In the genomic region with DNA sequence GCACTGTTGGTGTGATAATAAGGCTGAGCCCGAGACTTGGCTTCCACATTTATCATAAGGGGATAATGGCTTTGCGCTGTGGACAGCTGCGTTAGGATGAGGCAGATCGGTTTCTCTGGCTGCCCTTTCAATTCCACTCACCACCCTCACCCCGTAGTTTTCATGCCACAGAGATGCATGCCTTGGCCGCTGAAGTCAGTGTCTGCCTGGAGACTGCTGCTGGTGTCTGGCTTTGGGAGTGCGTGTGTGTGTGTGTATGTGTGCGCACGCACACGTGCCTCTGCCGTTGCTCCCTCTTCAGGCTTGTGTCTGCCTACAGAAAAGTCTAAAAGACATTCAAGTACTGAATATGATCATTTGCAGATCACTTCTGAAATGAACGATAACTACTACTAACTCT, we compare ENCODE assay signal across 21 cellular contexts.
A peak's percentile ranks its signal among the peaks of the same experiment; 100 is the strongest.
DNase-seq lines count a peak whose midpoint lies in the region; ATAC-seq lines count a peak whose summit lies in the region.
"Had no signal": no experiment of that assay in that cellular context is flagged by ENCODE, and none has a peak within 500 bp of the region (broad histone marks: within the 10 kb centered on the region; RNA-seq: fewer than 3 reads in every experiment).

No MANE protein-coding gene starts in this region.

- H4K91ac ChIP-seq in mesenchymal stem cell (ENCODE audit: low read length) = no peak overlapping the region

- no peak overlapping the region for H3K4ac ChIP-seq in mesenchymal stem cell (ENCODE audit: low read depth in 1 of 2, low read length in 2 of 2)

- ATAC-seq in left cardiac atrium = peak; percentile 45 to 77
- ATAC-seq in Right ventricle myocardium superior (ENCODE audit: poor library complexity) = no peak
- ATAC-seq in activated T-cell treated with anti-CD3 and anti-CD28 coated beads, Interleukin-2, amount 50 U/mL, for 4 hours = no peak
- ATAC-seq: left lobe of liver, upper lobe of right lung, WTC11 had no signal

- H2BK15ac ChIP-seq in mesenchymal stem cell (ENCODE audit: low read depth, poor library complexity, severe bottlenecking) = no peak overlapping the region

- peaks cover 19% of the 10 kb centered on the region for H3K4me1 Mint-ChIP-seq in activated T-cell treated with anti-CD3 and anti-CD28 coated beads, Interleukin-2, amount 50 U/mL, for 4 hours (ENCODE audit: low read depth)

- H2BK120ac ChIP-seq in mesenchymal stem cell (ENCODE audit: low read depth, low read length) = no peak overlapping the region

- H3K14ac ChIP-seq in mesenchymal stem cell (ENCODE audit: low read length in 2 of 2) = no peak overlapping the region

- H3K4me1 ChIP-seq in stomach smooth muscle (ENCODE audit: control insufficient read depth, insufficient read depth, low read length) = peaks cover 34% of the 10 kb centered on the region
- peaks cover 14% of the 10 kb centered on the region for H3K4me1 ChIP-seq in mesenchymal stem cell (ENCODE audit: control insufficient read depth, insufficient read depth, low read depth, low read length)
- H3K4me1 ChIP-seq: BLaER1, breast epithelium had no signal

- no peak overlapping the region for H3K4me3 Mint-ChIP-seq in activated T-cell treated with anti-CD3 and anti-CD28 coated beads, Interleukin-2, amount 50 U/mL, for 4 hours
- H3K4me3 Mint-ChIP-seq: endodermal cell, WTC11 had no signal

- H3K27ac ChIP-seq in stomach smooth muscle (ENCODE audit: low read length) (peak overlapping the region; percentile 58), mesenchymal stem cell (ENCODE audit: low read length, poor library complexity, severe bottlenecking) (no peak overlapping the region)
- H3K27ac ChIP-seq: BLaER1, breast epithelium, coronary artery, SK-N-MC, upper lobe of right lung had no signal

- intact Hi-C loops in left cardiac atrium (cut with DNase I) = loop anchor here in 1 of 2 donors (10.0 kb wide), 1 partner anchor 106 kb away; no protein-coding TSS in a partner anchor
- intact Hi-C loops in Right ventricle myocardium superior (cut with DNase I) = no loop called here

- H3K36me3 ChIP-seq in stomach smooth muscle (ENCODE audit: control insufficient read depth in 2 of 2, insufficient read depth in 2 of 2, low read length in 2 of 2) (no peaks in the 10 kb centered on the region), mesenchymal stem cell (ENCODE audit: control insufficient read depth in 1 of 2, insufficient read depth in 2 of 2, low read depth in 1 of 2, low read length in 2 of 2) (no peaks in the 10 kb centered on the region)
- H3K36me3 ChIP-seq: breast epithelium, upper lobe of right lung had no signal

- H3K27me3 ChIP-seq in stomach smooth muscle (ENCODE audit: control insufficient read depth in 1 of 2, insufficient read depth in 2 of 2, low read length in 2 of 2) = no peaks in the 10 kb centered on the region
- H3K27me3 ChIP-seq in mesenchymal stem cell (ENCODE audit: control insufficient read depth in 1 of 2, insufficient read depth in 1 of 2, low read length in 2 of 2) = no peaks in the 10 kb centered on the region
- H3K27me3 ChIP-seq: BLaER1, breast epithelium had no signal

- H3K9me3 ChIP-seq in stomach smooth muscle (ENCODE audit: control insufficient read depth in 2 of 2, low read length in 2 of 2) = no peaks in the 10 kb centered on the region
- H3K9me3 ChIP-seq in mesenchymal stem cell (ENCODE audit: control insufficient read depth, low read length) = no peaks in the 10 kb centered on the region
- H3K9me3 ChIP-seq: BLaER1, breast epithelium, upper lobe of right lung had no signal

- no peak overlapping the region for H2AK5ac ChIP-seq in mesenchymal stem cell (ENCODE audit: low read length, severe bottlenecking)

- H3K27me3 Mint-ChIP-seq in activated T-cell treated with anti-CD3 and anti-CD28 coated beads, Interleukin-2, amount 50 U/mL, for 4 hours (ENCODE audit: low read depth) = no peaks in the 10 kb centered on the region

- H3K4me3 ChIP-seq in stomach smooth muscle (ENCODE audit: low read length in 2 of 2) = peak overlapping the region; percentile 37 to 69
- no peak overlapping the region for H3K4me3 ChIP-seq in mesenchymal stem cell (ENCODE audit: insufficient read depth in 1 of 2, low read depth in 1 of 2, low read length in 2 of 2)
- H3K4me3 ChIP-seq: BLaER1, breast epithelium, coronary artery, SK-N-MC, upper lobe of right lung had no signal

- peaks cover 5% of the 10 kb centered on the region for H3K36me3 Mint-ChIP-seq in activated T-cell treated with anti-CD3 and anti-CD28 coated beads, Interleukin-2, amount 50 U/mL, for 4 hours (ENCODE audit: insufficient read depth)
- H3K36me3 Mint-ChIP-seq: WTC11 had no signal

- 82% methylated on average over 7 of the region's 12 CpGs for WGBS in mesenchymal stem cell

- no peaks in the 10 kb centered on the region for H3K9me3 Mint-ChIP-seq in activated T-cell treated with anti-CD3 and anti-CD28 coated beads, Interleukin-2, amount 50 U/mL, for 4 hours
- H3K9me3 Mint-ChIP-seq: endodermal cell had no signal

- H3K23ac ChIP-seq in mesenchymal stem cell (ENCODE audit: low read length in 2 of 2) = no peak overlapping the region

- no peak overlapping the region for H4K8ac ChIP-seq in mesenchymal stem cell (ENCODE audit: low read length)

- H3K18ac ChIP-seq in mesenchymal stem cell (ENCODE audit: low read depth in 1 of 2, low read length in 2 of 2) = no peak overlapping the region

- H3K9ac ChIP-seq in stomach smooth muscle (ENCODE audit: low read length in 2 of 2) (peak overlapping the region; percentile 29 to 47), mesenchymal stem cell (ENCODE audit: low read length) (no peak overlapping the region)
- H3K9ac ChIP-seq: BLaER1 had no signal

- H3K79me1 ChIP-seq in mesenchymal stem cell (replicated peaks; ENCODE audit: low read length, poor library complexity, severe bottlenecking) = peaks cover 33% of the 10 kb centered on the region

- no peak overlapping the region for H2AFZ ChIP-seq in mesenchymal stem cell (ENCODE audit: low read depth, low read length)

- H3K4me2 ChIP-seq in mesenchymal stem cell (ENCODE audit: low read length, poor library complexity, severe bottlenecking) = no peak overlapping the region
- H3K4me2 ChIP-seq: BLaER1 had no signal

- H2BK12ac ChIP-seq in mesenchymal stem cell (ENCODE audit: low read length in 2 of 2) = no peak overlapping the region

- DNase-seq in left cardiac atrium (peak; percentile 39), Right ventricle myocardium superior (no peak), astrocyte of the hippocampus (ENCODE audit: low read depth, low spot score) (peak; percentile 34), myocyte (ENCODE audit: low read depth) (peak; percentile 77), mesenchymal stem cell (no peak), GM03348 (ENCODE audit: low spot score) (no peak)
- no peak for DNase-seq in activated T-cell treated with anti-CD3 and anti-CD28 coated beads, Interleukin-2, amount 50 U/mL, for 4 hours
- DNase-seq: activated CD4-positive, alpha-beta T cell treated with anti-CD3 and anti-CD28 coated beads, Interleukin-2, amount 50 U/mL, for 48 hours; activated CD8-positive, alpha-beta memory T cell treated with anti-CD3 and anti-CD28 coated beads, Interleukin-2, amount 50 U/mL, for 48 hours; activated effector memory CD4-positive, alpha-beta T cell treated with Interleukin-2 at 50 U/mL for 16 hours; NCI-H2107; NCI-H510A; upper lobe of right lung had no signal

- H2BK5ac ChIP-seq in mesenchymal stem cell (ENCODE audit: low read depth, low read length, poor library complexity, severe bottlenecking) = no peak overlapping the region

Comparison
In these comparisons a context has a peak if more than half of its experiments do, and no peak if none do; other contexts are left out.
1. ATAC-seq: peak in left cardiac atrium (2 of 2); none in Right ventricle myocardium superior (single experiment) and activated T-cell treated with anti-CD3 and anti-CD28 coated beads, Interleukin-2, amount 50 U/mL, for 4 hours (0 of 2).
2. DNase-seq: peak in left cardiac atrium (single experiment), astrocyte of the hippocampus (single experiment) and myocyte (single experiment); none in Right ventricle myocardium superior (single experiment), mesenchymal stem cell (single experiment), activated T-cell treated with anti-CD3 and anti-CD28 coated beads, Interleukin-2, amount 50 U/mL, for 4 hours (single experiment) and GM03348 (single experiment).
3. H3K4me3 ChIP-seq: peak in stomach smooth muscle (2 of 2); none in mesenchymal stem cell (0 of 2).